ENCODE assay signal across 12 cellular contexts in the genomic region with DNA sequence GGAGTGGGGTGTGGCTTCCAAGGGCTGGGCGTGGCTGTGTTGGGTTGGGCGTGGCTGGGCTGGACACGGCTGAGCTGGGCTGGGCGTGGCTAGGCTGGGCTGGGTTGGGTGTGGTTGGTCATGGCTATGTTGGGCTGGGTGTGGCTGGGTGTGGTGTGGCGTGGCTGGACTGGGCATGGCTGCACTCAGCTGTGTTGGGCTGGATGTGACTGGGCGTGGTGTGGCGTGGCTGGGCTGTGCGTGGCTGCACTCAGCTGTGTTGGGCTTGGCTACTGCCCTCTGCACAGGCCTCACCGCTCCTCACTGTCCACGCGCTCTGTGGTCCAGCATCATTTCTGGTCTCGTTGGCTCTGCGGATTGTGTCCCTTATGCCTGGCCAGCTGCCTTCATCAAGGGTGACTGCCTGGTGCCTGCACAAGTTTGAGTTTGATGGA. TPM values are rescaled to one million over a fixed set of nuclear protein-coding genes. Genes with fewer than 3 reads are reported as not detected.
DNase-seq lines count a peak whose midpoint lies in the region; ATAC-seq and TF ChIP-seq lines count a peak whose summit lies in the region.
"Had no signal": no experiment of that assay in that cellular context is flagged by ENCODE, and none has a peak within 500 bp of the region (broad histone marks: within the 10 kb centered on the region; RNA-seq: fewer than 3 reads in every experiment).

No MANE protein-coding gene starts in this region.

- ATAC-seq in HCT116 = peak; percentile 95
- no peak for ATAC-seq in CD8-positive, alpha-beta T cell
- ATAC-seq: stimulated activated naive CD8-positive, alpha-beta T cell treated with anti-CD3 and anti-CD28 coated beads, Interleukin-15, amount 100 ng/mL, for 72 hours had no signal

- in situ Hi-C loops in mammary epithelial cell (cut with MboI; ENCODE audit: low sequenced_read_pairs in 2 of 2) = no loop called here

- dilution Hi-C loops in mammary epithelial cell (cut with HindIII; ENCODE audit: low sequenced_read_pairs) = loop anchor here (5.0 kb wide), 2 partner anchors 69 to 106 kb away; no protein-coding TSS in a partner anchor

- DNase-seq in NCI-H146 (lab: John Stamatoyannopoulos, UW) = peak; percentile 4
- DNase-seq in NCI-H146 treated with DMSO at 0.1 percent for 48 hours (lab: John Stamatoyannopoulos, UW; ENCODE audit: unreplicated experiment) = no peak
- peak; percentile 84 for DNase-seq in HCT116 (ENCODE audit: low read depth, low spot score)
- DNase-seq in RWPE1 (ENCODE audit: low spot score) = peak; percentile 95
- peak; percentile 77 for DNase-seq in myocyte (ENCODE audit: low read depth)
- DNase-seq in Kasumi-1 (lab: John Stamatoyannopoulos, UW) = no peak
- DNase-seq in CD8-positive, alpha-beta T cell = no peak
- DNase-seq in mammary epithelial cell = no peak
- DNase-seq: NCI-H510A treated with DMSO at 0.1 percent for 48 hours; stimulated activated naive CD8-positive, alpha-beta T cell treated with anti-CD3 and anti-CD28 coated beads, Interleukin-15, amount 100 ng/mL, for 72 hours had no signal

- peaks cover 18% of the 10 kb centered on the region for H3K4me1 Mint-ChIP-seq in CD8-positive, alpha-beta T cell (ENCODE audit: low read depth)

- CTCF ChIA-PET in HCT116 (lab: Charles Lee) (no interaction called here), RWPE1 (lab: Yijun Ruan, JAX) (interaction anchor here (0.7 to 1.5 kb wide), 2 partner anchors 19 to 25 kb away, joined by 3 to 5 read pairs; no protein-coding TSS in a partner anchor), mammary epithelial cell (lab: Charles Lee; ENCODE audit: low non-redundant PET) (no interaction called here)
- CTCF ChIA-PET in CD8-positive, alpha-beta T cell (lab: Charles Lee) = interaction anchor here (1.0 kb wide), 1 partner anchor 18 kb away, joined by 4 read pairs; no protein-coding TSS in a partner anchor

- TF ChIP-seq CTCF in HCT116 (IDR thresholded peaks at IDR 0.05 in 2 of 3, conservative IDR thresholded peaks at IDR 0.05 in 1 of 3; ENCODE audit: borderline replicate concordance in 1 of 3, insufficient read depth in 1 of 3, low read depth in 2 of 3, low read length in 2 of 3) = no peak
- no peak for TF ChIP-seq CTCF in RWPE1 (conservative IDR thresholded peaks at IDR 0.05; ENCODE audit: low read depth)
- no peak for TF ChIP-seq CTCF in CD8-positive, alpha-beta T cell (IDR thresholded peaks at IDR 0.05)
- no peak for TF ChIP-seq CTCF in mammary epithelial cell (conservative IDR thresholded peaks at IDR 0.05 in 1 of 2, IDR thresholded peaks at IDR 0.05 in 1 of 2; ENCODE audit: extremely low read depth in 1 of 2, insufficient read depth in 1 of 2, low read depth in 1 of 2, low read length in 2 of 2)

- no peak overlapping the region; the same call in 1 of the 2 replicates for H3K9ac ChIP-seq in HCT116 (ENCODE audit: low read length)
- H3K9ac ChIP-seq in mammary epithelial cell (ENCODE audit: insufficient read depth, low read length) = no peak overlapping the region
- H3K9ac ChIP-seq: parathyroid adenoma had no signal

- H3K9me3 Mint-ChIP-seq in CD8-positive, alpha-beta T cell = no peaks in the 10 kb centered on the region
- H3K9me3 Mint-ChIP-seq: stimulated activated naive CD8-positive, alpha-beta T cell treated with anti-CD3 and anti-CD28 coated beads, Interleukin-15, amount 100 ng/mL, for 72 hours had no signal

- TF ChIP-seq RAD21 in HCT116 (IDR thresholded peaks at IDR 0.05; ENCODE audit: low read depth) = no peak

- no peak overlapping the region for H3K4me3 ChIP-seq in HCT116 (replicated peaks in 1 of 2; ENCODE audit: low read depth in 1 of 2, low read length in 2 of 2)
- no peak overlapping the region for H3K4me3 ChIP-seq in CD8-positive, alpha-beta T cell (ENCODE audit: low read depth, low read length)
- H3K4me3 ChIP-seq in mammary epithelial cell (replicated peaks in 1 of 3; ENCODE audit: insufficient read depth in 1 of 3, low read depth in 2 of 3, low read length in 3 of 3) = no peak overlapping the region

- H3K9me3 ChIP-seq in HCT116 (ENCODE audit: control insufficient read depth in 1 of 2, insufficient read depth in 1 of 2, low read depth in 1 of 2, low read length in 2 of 2) = no peaks in the 10 kb centered on the region
- H3K9me3 ChIP-seq in CD8-positive, alpha-beta T cell (ENCODE audit: low read length) = no peaks in the 10 kb centered on the region
- no peaks in the 10 kb centered on the region for H3K9me3 ChIP-seq in mammary epithelial cell (replicated peaks; ENCODE audit: insufficient read depth, low read length)

- BruUV-seq in HCT116 (replicated peaks; lab: Mats Ljungman, UMichigan) (no TSS peak), mammary epithelial cell (replicated peaks; lab: Mats Ljungman, UMichigan) (no TSS peak)

- 82% methylated on average over 13 of the region's 13 CpGs for WGBS in mammary epithelial cell (ENCODE audit: low coverage, missing lambda C conversion rate)

- peaks cover 18 to 35% of the 10 kb centered on the region in 2 experiments; a peak in 3 of 4 replicates for H3K4me1 ChIP-seq in HCT116 (ENCODE audit: control insufficient read depth in 1 of 2, insufficient read depth in 2 of 2, low read length in 2 of 2)
- peaks cover 20% of the 10 kb centered on the region for H3K4me1 ChIP-seq in CD8-positive, alpha-beta T cell (ENCODE audit: insufficient read depth, low read length)
- peaks cover 35% of the 10 kb centered on the region for H3K4me1 ChIP-seq in mammary epithelial cell (ENCODE audit: insufficient read depth, low read length)
- H3K4me1 ChIP-seq: parathyroid adenoma had no signal

- intact Hi-C loops in HCT116 (cut with micrococcal nuclease) (no loop called here), mammary epithelial cell (cut with micrococcal nuclease) (no loop called here)
- intact Hi-C loops in CD8-positive, alpha-beta T cell (cut with DNase I, micrococcal nuclease) = no loop called here

- RAD21 ChIA-PET in HCT116 (lab: Charles Lee; ENCODE audit: low non-redundant PET in 1 of 2, low total read pairs in 2 of 2, uncharacterized antibody in 2 of 2, unreplicated experiment in 2 of 2) = no interaction called here

- POLR2A ChIA-PET in HCT116 (lab: Charles Lee) (interaction anchor here (0.9 kb wide), 1 partner anchor 195 kb away, joined by 3 read pairs; no protein-coding TSS in a partner anchor), RWPE1 (lab: Yijun Ruan, JAX; ENCODE audit: low non-redundant PET) (no interaction called here)
- POLR2A ChIA-PET in CD8-positive, alpha-beta T cell (lab: Charles Lee) = no interaction called here

- H3K27me3 ChIP-seq in HCT116 (ENCODE audit: insufficient read depth, low read length) (no peaks in the 10 kb centered on the region), mammary epithelial cell (ENCODE audit: insufficient read depth, low read length) (no peaks in the 10 kb centered on the region)
- H3K27me3 ChIP-seq in CD8-positive, alpha-beta T cell (ENCODE audit: insufficient read depth, low read length) = peaks cover 4% of the 10 kb centered on the region

- H3K4me2 ChIP-seq in HCT116 (ENCODE audit: low read length) = peak overlapping the region; percentile 46
- H3K4me2 ChIP-seq in mammary epithelial cell (ENCODE audit: insufficient read depth, low read depth, low read length) = no peak overlapping the region

- H4K20me1 ChIP-seq in HCT116 (ENCODE audit: insufficient read depth) = no peaks in the 10 kb centered on the region
- no peaks in the 10 kb centered on the region for H4K20me1 ChIP-seq in mammary epithelial cell (ENCODE audit: insufficient read depth, low read length)

- H3K79me2 ChIP-seq in HCT116 (ENCODE audit: insufficient read depth, low read length) (no peaks in the 10 kb centered on the region), mammary epithelial cell (ENCODE audit: insufficient read depth, low read length) (no peaks in the 10 kb centered on the region)
- H3K79me2 ChIP-seq: parathyroid adenoma had no signal

- no peak for TF ChIP-seq POLR2A in HCT116 (IDR thresholded peaks at IDR 0.05; ENCODE audit: borderline replicate concordance, extremely low read depth, insufficient read depth, insufficient read length)

- H3K27me3 Mint-ChIP-seq in CD8-positive, alpha-beta T cell (ENCODE audit: low read depth) = peaks cover 28% of the 10 kb centered on the region

- H3K27ac ChIP-seq in HCT116 (ENCODE audit: low read depth, low read length) (no peak overlapping the region; the same call in 1 of the 2 replicates), RWPE1 (peak overlapping the region; percentile 85), mammary epithelial cell (ENCODE audit: insufficient read depth, low read depth, low read length) (no peak overlapping the region)
- no peak overlapping the region for H3K27ac ChIP-seq in CD8-positive, alpha-beta T cell (ENCODE audit: low read depth, low read length)
- H3K27ac ChIP-seq: 22Rv1, parathyroid adenoma had no signal

- H2AFZ ChIP-seq in HCT116 (ENCODE audit: low read depth, low read length, poor library complexity, severe bottlenecking) = no peak overlapping the region
- no peak overlapping the region for H2AFZ ChIP-seq in mammary epithelial cell (ENCODE audit: low read depth, low read length)
- H2AFZ ChIP-seq: parathyroid adenoma had no signal

- no peak overlapping the region for H3K27ac Mint-ChIP-seq in CD8-positive, alpha-beta T cell
- H3K27ac Mint-ChIP-seq: stimulated activated naive CD8-positive, alpha-beta T cell treated with anti-CD3 and anti-CD28 coated beads, Interleukin-15, amount 100 ng/mL, for 72 hours had no signal

- H3K36me3 Mint-ChIP-seq in CD8-positive, alpha-beta T cell = no peaks in the 10 kb centered on the region

- H3K9me2 ChIP-seq in HCT116 (ENCODE audit: insufficient read depth) = no peaks in the 10 kb centered on the region

- H3K36me3 ChIP-seq in HCT116 (ENCODE audit: control insufficient read depth in 1 of 2, insufficient read depth in 2 of 2, low read length in 2 of 2) (no peaks in the 10 kb centered on the region), mammary epithelial cell (ENCODE audit: insufficient read depth, low read length) (no peaks in the 10 kb centered on the region)
- no peaks in the 10 kb centered on the region for H3K36me3 ChIP-seq in CD8-positive, alpha-beta T cell (ENCODE audit: insufficient read depth, low read length)

- H3K4me3 Mint-ChIP-seq in CD8-positive, alpha-beta T cell = no peak overlapping the region
- H3K4me3 Mint-ChIP-seq: stimulated activated naive CD8-positive, alpha-beta T cell treated with anti-CD3 and anti-CD28 coated beads, Interleukin-15, amount 100 ng/mL, for 72 hours had no signal

TF ChIP-seq in HCT116, 20 proteins besides CTCF, POLR2A, EP300 and RAD21 (continues in another document):
- TF ChIP-seq SP1 (IDR thresholded peaks at IDR 0.05; ENCODE audit: low read depth) = peak; percentile 68
- TF ChIP-seq SIN3A (IDR thresholded peaks at IDR 0.05; ENCODE audit: low read depth) = no peak
- TF ChIP-seq CEBPB (IDR thresholded peaks at IDR 0.05; ENCODE audit: low read depth) = no peak
- TF ChIP-seq ZNF274 (IDR thresholded peaks at IDR 0.05; ENCODE audit: low read depth, low read length) = no peak
- TF ChIP-seq POLR2AphosphoS5 (IDR thresholded peaks at IDR 0.05; ENCODE audit: low read depth, low read length) = no peak

RNA-seq across cellular contexts. Expression of gene SLCO4A1, which starts 43.5 kb away (rescaled TPM):
- total RNA-seq in HCT116 (2021; ENCODE audit: unreplicated experiment) = 107 TPM
- 119 and 125 TPM in 2 replicates for polyA plus RNA-seq in HCT116 (2012)
- 0.11 and 0.16 TPM in 2 replicates for total RNA-seq in myocyte
- polyA plus RNA-seq in myocyte (2012) = 0.32 TPM
- 1 to 10 TPM; 4.5 to 4.7 TPM for total RNA-seq in CD8-positive, alpha-beta T cell
- total RNA-seq in mammary epithelial cell = under 1 TPM; 0.17 to 0.33 TPM
- 0.99 TPM for polyA plus RNA-seq in mammary epithelial cell
- 1.3 TPM for polyA minus RNA-seq in mammary epithelial cell

Comparison
In these comparisons a context has a peak if more than half of its experiments do, and no peak if none do; other contexts are left out.
1. DNase-seq: peak in NCI-H146 (single experiment), HCT116 (single experiment), RWPE1 (single experiment) and myocyte (single experiment); none in NCI-H146 treated with DMSO at 0.1 percent for 48 hours (single experiment), Kasumi-1 (0 of 2), CD8-positive, alpha-beta T cell (0 of 7) and mammary epithelial cell (single experiment).
2. RNA of gene SLCO4A1, which starts 43.5 kb away (total RNA-seq): 107 TPM in HCT116 (single experiment); 4.5 to 4.7 TPM in CD8-positive, alpha-beta T cell, 0.17 to 0.33 TPM in mammary epithelial cell and 0.11 to 0.16 TPM in myocyte; every median in the first group is over 10 times any median in the second.
3. CTCF ChIA-PET loops: an anchor here in RWPE1 (0.7 to 1.5 kb wide) and CD8-positive, alpha-beta T cell (1.0 kb wide); none called in HCT116 and mammary epithelial cell.